Comparison of ENCODE assay signal across 1 cellular context in the genomic region with DNA sequence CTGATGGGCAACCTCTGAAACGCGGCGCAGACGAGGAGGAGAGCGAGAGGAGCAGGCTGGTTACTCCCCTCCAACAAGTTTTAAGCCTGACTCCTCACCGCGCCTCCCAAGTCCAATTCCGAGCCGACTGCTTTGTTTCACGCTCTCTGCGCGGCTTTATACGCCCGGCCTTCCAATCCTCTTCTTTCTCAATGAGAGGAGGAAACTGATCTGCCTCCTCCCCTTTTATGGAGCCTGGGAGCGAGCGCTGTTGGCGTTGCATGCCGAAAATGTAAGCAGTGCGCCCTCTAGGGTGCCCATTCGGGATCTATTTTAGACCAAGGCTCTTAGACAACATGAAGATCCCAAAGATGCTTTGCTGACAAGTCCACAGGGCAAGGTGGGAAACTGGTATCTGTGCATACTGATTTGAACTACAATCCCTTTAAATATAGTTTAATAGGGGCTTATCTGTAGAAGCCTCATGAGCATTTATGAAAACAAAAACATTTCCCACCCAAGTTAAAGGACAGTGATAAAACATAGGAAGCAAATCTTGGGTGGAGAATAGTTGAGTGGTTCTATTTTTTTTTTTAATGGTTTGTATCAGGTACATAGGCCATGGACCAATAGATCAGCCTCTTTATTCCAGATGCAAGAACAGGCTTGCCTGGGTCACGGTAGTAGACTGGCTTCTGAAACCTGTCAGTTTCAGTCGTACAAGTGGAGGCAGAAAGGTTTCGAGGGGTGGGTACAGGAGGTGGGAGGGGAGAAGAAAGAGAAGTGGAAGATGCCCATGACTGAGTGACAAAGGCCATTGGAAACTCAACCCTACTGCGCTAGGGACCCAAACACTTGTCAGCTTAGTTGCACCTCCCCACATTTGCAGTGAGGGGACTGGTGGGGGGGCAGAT.
TF ChIP-seq lines count a peak whose summit lies in the region.

A gene with protein sequence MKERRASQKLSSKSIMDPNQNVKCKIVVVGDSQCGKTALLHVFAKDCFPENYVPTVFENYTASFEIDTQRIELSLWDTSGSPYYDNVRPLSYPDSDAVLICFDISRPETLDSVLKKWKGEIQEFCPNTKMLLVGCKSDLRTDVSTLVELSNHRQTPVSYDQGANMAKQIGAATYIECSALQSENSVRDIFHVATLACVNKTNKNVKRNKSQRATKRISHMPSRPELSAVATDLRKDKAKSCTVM (minus strand): TSS at position 131 of the 893 bp plus-strand sequence. CDS start 250 bp downstream, outside the sequence.

TF ChIP-seq in HepG2, 621 proteins besides CTCF, POLR2A, EP300 and RAD21 (continued from another document and continues in another):
- TF ChIP-seq, protein P1, sequence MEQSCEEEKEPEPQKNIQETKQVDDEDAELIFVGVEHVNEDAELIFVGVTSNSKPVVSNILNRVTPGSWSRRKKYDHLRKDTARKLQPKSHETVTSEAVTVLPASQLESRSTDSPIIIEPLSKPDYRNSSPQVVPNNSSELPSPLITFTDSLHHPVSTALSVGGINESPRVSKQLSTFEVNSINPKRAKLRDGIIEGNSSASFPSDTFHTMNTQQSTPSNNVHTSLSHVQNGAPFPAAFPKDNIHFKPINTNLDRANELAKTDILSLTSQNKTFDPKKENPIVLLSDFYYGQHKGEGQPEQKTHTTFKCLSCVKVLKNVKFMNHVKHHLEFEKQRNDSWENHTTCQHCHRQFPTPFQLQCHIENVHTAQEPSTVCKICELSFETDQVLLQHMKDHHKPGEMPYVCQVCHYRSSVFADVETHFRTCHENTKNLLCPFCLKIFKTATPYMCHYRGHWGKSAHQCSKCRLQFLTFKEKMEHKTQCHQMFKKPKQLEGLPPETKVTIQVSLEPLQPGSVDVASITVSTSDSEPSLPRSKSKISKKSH (CRISPR knock-in tag; IDR thresholded peaks at IDR 0.05; ENCODE audit: borderline replicate concordance), result no peak
- TF ChIP-seq KAT8 (CRISPR knock-in tag; IDR thresholded peaks at IDR 0.05) (peak; percentile 55; the same call in 1 of the 2 replicates), BRD4 (CRISPR knock-in tag; IDR thresholded peaks at IDR 0.05) (no peak), PHB2 (IDR thresholded peaks at IDR 0.05; ENCODE audit: partially characterized antibody) (no peak), DZIP1 (CRISPR knock-in tag; IDR thresholded peaks at IDR 0.05) (no peak), ZNF207 (IDR thresholded peaks at IDR 0.05; ENCODE audit: borderline replicate concordance) (no peak), SRF (IDR thresholded peaks at IDR 0.05; ENCODE audit: low read depth, low read length) (peak; percentile 87), PHF21A (CRISPR knock-in tag; IDR thresholded peaks at IDR 0.05) (no peak), STAT6 (CRISPR knock-in tag; IDR thresholded peaks at IDR 0.05; ENCODE audit: borderline replicate concordance) (no peak), ZNF552 (CRISPR knock-in tag; IDR thresholded peaks at IDR 0.05; ENCODE audit: borderline replicate concordance) (no peak), MAZ (IDR thresholded peaks at IDR 0.05; ENCODE audit: borderline replicate concordance, low read depth, low read length) (no peak), MAZ (CRISPR knock-in tag; IDR thresholded peaks at IDR 0.05; ENCODE audit: low read depth) (no peak), NAIF1 (CRISPR knock-in tag; IDR thresholded peaks at IDR 0.05; ENCODE audit: borderline replicate concordance) (peak; percentile 88), ZFP36L1 (CRISPR knock-in tag; IDR thresholded peaks at IDR 0.05) (no peak), ZNF317 (CRISPR knock-in tag; IDR thresholded peaks at IDR 0.05) (peak; percentile 43; the same call in 1 of the 2 replicates), TRIM24 (CRISPR knock-in tag; IDR thresholded peaks at IDR 0.05) (no peak), CHD4 (IDR thresholded peaks at IDR 0.05; ENCODE audit: borderline replicate concordance, low read length) (no peak), ZNF652 (CRISPR knock-in tag; IDR thresholded peaks at IDR 0.05; ENCODE audit: borderline replicate concordance, low read depth) (no peak), GLI4 (CRISPR knock-in tag; IDR thresholded peaks at IDR 0.05; ENCODE audit: borderline replicate concordance) (no peak), MIXL1 (CRISPR knock-in tag; IDR thresholded peaks at IDR 0.05) (no peak), POGZ (CRISPR knock-in tag; IDR thresholded peaks at IDR 0.05) (peak; percentile 42; the same call in 1 of the 2 replicates), ZFP36L2 (CRISPR knock-in tag; IDR thresholded peaks at IDR 0.05) (no peak), ZNF670 (CRISPR knock-in tag; IDR thresholded peaks at IDR 0.05; ENCODE audit: borderline replicate concordance) (no peak), HIVEP1 (CRISPR knock-in tag; IDR thresholded peaks at IDR 0.05) (no peak), IRF2 (CRISPR knock-in tag; IDR thresholded peaks at IDR 0.05) (0 out of 2 replicates have a peak, but pooled peaks have one; percentile 27), SOX5 (CRISPR knock-in tag; IDR thresholded peaks at IDR 0.05; ENCODE audit: borderline replicate concordance) (0 out of 2 replicates have a peak, but pooled peaks have one; percentile 17), BRCA1 (CRISPR knock-in tag; IDR thresholded peaks at IDR 0.05) (no peak), SMYD3 (CRISPR knock-in tag; IDR thresholded peaks at IDR 0.05) (no peak), ZNF501 (CRISPR knock-in tag; IDR thresholded peaks at IDR 0.05) (0 out of 2 replicates have a peak, but pooled peaks have one; percentile 37), ONECUT2 (CRISPR knock-in tag; IDR thresholded peaks at IDR 0.05) (no peak), ZNF768 (CRISPR knock-in tag; IDR thresholded peaks at IDR 0.05) (no peak), NCOR1 (IDR thresholded peaks at IDR 0.05; ENCODE audit: borderline replicate concordance, low read length) (no peak), ZNF572 (CRISPR knock-in tag; IDR thresholded peaks at IDR 0.05) (0 out of 2 replicates have a peak, but pooled peaks have one; percentile 33), SOX6 (IDR thresholded peaks at IDR 0.05) (no peak), SOX6 (CRISPR knock-in tag; IDR thresholded peaks at IDR 0.05) (peak; percentile 40; the same call in 1 of the 2 replicates), ZNF569 (CRISPR knock-in tag; IDR thresholded peaks at IDR 0.05; ENCODE audit: borderline replicate concordance) (no peak), KLF11 (CRISPR knock-in tag; IDR thresholded peaks at IDR 0.05) (no peak), MAFK (conservative IDR thresholded peaks at IDR 0.05 in 1 of 2, IDR thresholded peaks at IDR 0.05 in 1 of 2; ENCODE audit: low read length in 2 of 2) (no peak), ZNF121 (CRISPR knock-in tag; IDR thresholded peaks at IDR 0.05) (no peak), NFIC (IDR thresholded peaks at IDR 0.05; ENCODE audit: low read length) (no peak)
- TF ChIP-seq, protein P2, sequence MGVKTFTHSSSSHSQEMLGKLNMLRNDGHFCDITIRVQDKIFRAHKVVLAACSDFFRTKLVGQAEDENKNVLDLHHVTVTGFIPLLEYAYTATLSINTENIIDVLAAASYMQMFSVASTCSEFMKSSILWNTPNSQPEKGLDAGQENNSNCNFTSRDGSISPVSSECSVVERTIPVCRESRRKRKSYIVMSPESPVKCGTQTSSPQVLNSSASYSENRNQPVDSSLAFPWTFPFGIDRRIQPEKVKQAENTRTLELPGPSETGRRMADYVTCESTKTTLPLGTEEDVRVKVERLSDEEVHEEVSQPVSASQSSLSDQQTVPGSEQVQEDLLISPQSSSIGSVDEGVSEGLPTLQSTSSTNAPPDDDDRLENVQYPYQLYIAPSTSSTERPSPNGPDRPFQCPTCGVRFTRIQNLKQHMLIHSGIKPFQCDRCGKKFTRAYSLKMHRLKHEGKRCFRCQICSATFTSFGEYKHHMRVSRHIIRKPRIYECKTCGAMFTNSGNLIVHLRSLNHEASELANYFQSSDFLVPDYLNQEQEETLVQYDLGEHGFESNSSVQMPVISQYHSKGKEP (CRISPR knock-in tag; IDR thresholded peaks at IDR 0.05), result no peak
- TF ChIP-seq, protein P3, sequence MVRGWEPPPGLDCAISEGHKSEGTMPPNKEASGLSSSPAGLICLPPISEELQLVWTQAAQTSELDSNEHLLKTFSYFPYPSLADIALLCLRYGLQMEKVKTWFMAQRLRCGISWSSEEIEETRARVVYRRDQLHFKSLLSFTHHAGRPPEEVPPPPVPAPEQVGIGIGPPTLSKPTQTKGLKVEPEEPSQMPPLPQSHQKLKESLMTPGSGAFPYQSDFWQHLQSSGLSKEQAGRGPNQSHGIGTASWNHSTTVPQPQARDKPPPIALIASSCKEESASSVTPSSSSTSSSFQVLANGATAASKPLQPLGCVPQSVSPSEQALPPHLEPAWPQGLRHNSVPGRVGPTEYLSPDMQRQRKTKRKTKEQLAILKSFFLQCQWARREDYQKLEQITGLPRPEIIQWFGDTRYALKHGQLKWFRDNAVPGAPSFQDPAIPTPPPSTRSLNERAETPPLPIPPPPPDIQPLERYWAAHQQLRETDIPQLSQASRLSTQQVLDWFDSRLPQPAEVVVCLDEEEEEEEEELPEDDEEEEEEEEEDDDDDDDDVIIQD (CRISPR knock-in tag; IDR thresholded peaks at IDR 0.05; ENCODE audit: low read depth), result peak; percentile 60; the same call in 1 of the 2 replicates
- TF ChIP-seq, protein P4, sequence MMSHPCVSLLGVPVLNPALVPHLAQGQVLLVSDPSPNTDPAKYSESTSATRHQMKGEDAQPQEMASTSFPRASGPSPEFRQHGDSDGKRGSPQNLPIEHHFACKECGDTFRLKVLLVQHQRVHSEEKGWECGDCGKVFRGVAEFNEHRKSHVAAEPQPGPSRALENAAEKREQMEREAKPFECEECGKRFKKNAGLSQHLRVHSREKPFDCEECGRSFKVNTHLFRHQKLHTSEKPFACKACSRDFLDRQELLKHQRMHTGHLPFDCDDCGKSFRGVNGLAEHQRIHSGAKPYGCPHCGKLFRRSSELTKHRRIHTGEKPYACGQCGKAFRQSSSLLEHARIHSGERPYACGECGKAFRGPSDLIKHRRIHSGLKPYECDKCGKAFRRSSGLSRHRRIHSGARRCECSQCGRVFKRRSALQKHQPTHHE (CRISPR knock-in tag; IDR thresholded peaks at IDR 0.05; ENCODE audit: borderline replicate concordance), result no peak
- TF ChIP-seq, protein P5, sequence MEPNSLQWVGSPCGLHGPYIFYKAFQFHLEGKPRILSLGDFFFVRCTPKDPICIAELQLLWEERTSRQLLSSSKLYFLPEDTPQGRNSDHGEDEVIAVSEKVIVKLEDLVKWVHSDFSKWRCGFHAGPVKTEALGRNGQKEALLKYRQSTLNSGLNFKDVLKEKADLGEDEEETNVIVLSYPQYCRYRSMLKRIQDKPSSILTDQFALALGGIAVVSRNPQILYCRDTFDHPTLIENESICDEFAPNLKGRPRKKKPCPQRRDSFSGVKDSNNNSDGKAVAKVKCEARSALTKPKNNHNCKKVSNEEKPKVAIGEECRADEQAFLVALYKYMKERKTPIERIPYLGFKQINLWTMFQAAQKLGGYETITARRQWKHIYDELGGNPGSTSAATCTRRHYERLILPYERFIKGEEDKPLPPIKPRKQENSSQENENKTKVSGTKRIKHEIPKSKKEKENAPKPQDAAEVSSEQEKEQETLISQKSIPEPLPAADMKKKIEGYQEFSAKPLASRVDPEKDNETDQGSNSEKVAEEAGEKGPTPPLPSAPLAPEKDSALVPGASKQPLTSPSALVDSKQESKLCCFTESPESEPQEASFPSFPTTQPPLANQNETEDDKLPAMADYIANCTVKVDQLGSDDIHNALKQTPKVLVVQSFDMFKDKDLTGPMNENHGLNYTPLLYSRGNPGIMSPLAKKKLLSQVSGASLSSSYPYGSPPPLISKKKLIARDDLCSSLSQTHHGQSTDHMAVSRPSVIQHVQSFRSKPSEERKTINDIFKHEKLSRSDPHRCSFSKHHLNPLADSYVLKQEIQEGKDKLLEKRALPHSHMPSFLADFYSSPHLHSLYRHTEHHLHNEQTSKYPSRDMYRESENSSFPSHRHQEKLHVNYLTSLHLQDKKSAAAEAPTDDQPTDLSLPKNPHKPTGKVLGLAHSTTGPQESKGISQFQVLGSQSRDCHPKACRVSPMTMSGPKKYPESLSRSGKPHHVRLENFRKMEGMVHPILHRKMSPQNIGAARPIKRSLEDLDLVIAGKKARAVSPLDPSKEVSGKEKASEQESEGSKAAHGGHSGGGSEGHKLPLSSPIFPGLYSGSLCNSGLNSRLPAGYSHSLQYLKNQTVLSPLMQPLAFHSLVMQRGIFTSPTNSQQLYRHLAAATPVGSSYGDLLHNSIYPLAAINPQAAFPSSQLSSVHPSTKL (CRISPR knock-in tag; IDR thresholded peaks at IDR 0.05), result peak; percentile 45; the same call in 1 of the 2 replicates
- TF ChIP-seq, protein P6, sequence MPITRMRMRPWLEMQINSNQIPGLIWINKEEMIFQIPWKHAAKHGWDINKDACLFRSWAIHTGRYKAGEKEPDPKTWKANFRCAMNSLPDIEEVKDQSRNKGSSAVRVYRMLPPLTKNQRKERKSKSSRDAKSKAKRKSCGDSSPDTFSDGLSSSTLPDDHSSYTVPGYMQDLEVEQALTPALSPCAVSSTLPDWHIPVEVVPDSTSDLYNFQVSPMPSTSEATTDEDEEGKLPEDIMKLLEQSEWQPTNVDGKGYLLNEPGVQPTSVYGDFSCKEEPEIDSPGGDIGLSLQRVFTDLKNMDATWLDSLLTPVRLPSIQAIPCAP (CRISPR knock-in tag; IDR thresholded peaks at IDR 0.05; ENCODE audit: low read depth), result no peak
